32 cellular contexts compared by ENCODE assay signal in the genomic region with DNA sequence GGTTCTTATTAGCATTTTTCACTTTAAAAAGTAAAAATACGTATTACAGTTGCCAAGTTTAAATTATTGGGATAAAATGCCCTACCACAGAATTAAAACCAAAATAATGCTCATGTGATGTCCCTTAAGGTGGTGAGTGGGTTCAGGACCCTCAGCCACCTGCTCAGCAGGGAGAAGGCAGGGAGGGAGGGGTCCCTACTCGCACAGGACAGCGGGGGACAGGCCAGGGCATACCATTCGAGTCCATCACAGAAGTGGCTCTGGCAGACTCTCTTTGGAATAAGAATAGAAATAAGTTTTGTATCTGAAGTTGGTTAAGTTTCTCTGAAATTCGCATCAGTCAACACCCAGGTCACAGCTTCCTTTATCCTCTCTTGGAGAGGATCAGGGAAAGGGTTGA. TPM values are rescaled to one million over a fixed set of nuclear protein-coding genes. Genes with fewer than 3 reads are reported as not detected.
DNase-seq lines count a peak whose midpoint lies in the region; ATAC-seq and TF ChIP-seq lines count a peak whose summit lies in the region.
"Had no signal": no experiment of that assay in that cellular context is flagged by ENCODE, and none has a peak within 500 bp of the region (broad histone marks: within the 10 kb centered on the region; RNA-seq: fewer than 3 reads in every experiment).

No MANE protein-coding gene starts in this region.

- H3K4me1 Mint-ChIP-seq in activated T-cell treated with anti-CD3 and anti-CD28 coated beads, Interleukin-2, amount 50 U/mL, for 72 hours (ENCODE audit: low read depth) = peaks cover 26% of the 10 kb centered on the region

- TF ChIP-seq POLR2A in Peyer's patch (IDR thresholded peaks at IDR 0.05) (no peak), suprapubic skin (IDR thresholded peaks at IDR 0.05) (no peak)

- H3K27ac Mint-ChIP-seq in activated T-cell treated with anti-CD3 and anti-CD28 coated beads, Interleukin-2, amount 50 U/mL, for 72 hours = peak overlapping the region; percentile 52
- H3K27ac Mint-ChIP-seq: HFFc6 had no signal

- H3K9me3 ChIP-seq in Peyer's patch = no peaks in the 10 kb centered on the region
- H3K9me3 ChIP-seq in lower lobe of right lung = no peaks in the 10 kb centered on the region
- no peaks in the 10 kb centered on the region for H3K9me3 ChIP-seq in suprapubic skin
- H3K9me3 ChIP-seq: adrenal gland, esophagus muscularis mucosa, sigmoid colon, SJSA1 had no signal

- TF ChIP-seq CTCF in Peyer's patch (IDR thresholded peaks at IDR 0.05) (no peak), lower lobe of right lung (IDR thresholded peaks at IDR 0.05) (no peak), suprapubic skin (IDR thresholded peaks at IDR 0.05) (no peak)

- H3K4me3 ChIP-seq in Peyer's patch (no peak overlapping the region), lower lobe of right lung (no peak overlapping the region), suprapubic skin (no peak overlapping the region)
- H3K4me3 ChIP-seq: adrenal gland, dorsolateral prefrontal cortex, esophagus muscularis mucosa, GM23248, sigmoid colon, SJSA1 had no signal

- no peak for TF ChIP-seq EP300 in suprapubic skin (IDR thresholded peaks at IDR 0.05)

- ATAC-seq in activated T-cell treated with anti-CD3 and anti-CD28 coated beads, Interleukin-2, amount 50 U/mL, for 72 hours (replicated peaks in 1 of 2) = no peak
- ATAC-seq in lower lobe of right lung (no peak), HG03025 (IDR thresholded peaks at IDR 0.05; ENCODE audit: low FRiP score, unreplicated experiment) (no peak)

- H3K9me3 Mint-ChIP-seq in activated T-cell treated with anti-CD3 and anti-CD28 coated beads, Interleukin-2, amount 50 U/mL, for 72 hours = no peaks in the 10 kb centered on the region
- H3K9me3 Mint-ChIP-seq: CD14-positive monocyte, HFFc6, naive B cell had no signal

- H3K4me3 Mint-ChIP-seq in activated T-cell treated with anti-CD3 and anti-CD28 coated beads, Interleukin-2, amount 50 U/mL, for 72 hours = no peak overlapping the region
- H3K4me3 Mint-ChIP-seq: brain, CD14-positive monocyte, HFFc6, naive B cell, type B pancreatic cell had no signal

- H3K27ac ChIP-seq in Peyer's patch (no peak overlapping the region), lower lobe of right lung (no peak overlapping the region), suprapubic skin (no peak overlapping the region)
- H3K27ac ChIP-seq: adrenal gland, esophagus muscularis mucosa, GM23248, sigmoid colon, SJSA1, WERI-Rb-1 had no signal

- H3K27me3 Mint-ChIP-seq in activated T-cell treated with anti-CD3 and anti-CD28 coated beads, Interleukin-2, amount 50 U/mL, for 72 hours (ENCODE audit: low read depth) = no peaks in the 10 kb centered on the region
- H3K27me3 Mint-ChIP-seq: brain, naive B cell, type B pancreatic cell had no signal

- no peaks in the 10 kb centered on the region for H3K27me3 ChIP-seq in Peyer's patch
- no peaks in the 10 kb centered on the region for H3K27me3 ChIP-seq in lower lobe of right lung (ENCODE audit: low read depth)
- no peaks in the 10 kb centered on the region for H3K27me3 ChIP-seq in suprapubic skin
- H3K27me3 ChIP-seq: adrenal gland, dorsolateral prefrontal cortex, esophagus muscularis mucosa, sigmoid colon, SJSA1 had no signal

- intact Hi-C loops in lower lobe of right lung (cut with DNase I) = no loop called here

- peaks cover 9 to 23% of the 10 kb centered on the region in 2 donors for H3K36me3 Mint-ChIP-seq in activated T-cell treated with anti-CD3 and anti-CD28 coated beads, Interleukin-2, amount 50 U/mL, for 72 hours (ENCODE audit: insufficient read depth in 2 of 2)

- 91% methylated on average over 5 of the region's 5 CpGs for WGBS in suprapubic skin

- H3K4me1 ChIP-seq in Peyer's patch = peaks cover 0 to 16% (median 2%) of the 10 kb centered on the region in 4 donors
- H3K4me1 ChIP-seq in lower lobe of right lung = peaks cover 38% of the 10 kb centered on the region
- peaks cover 18% of the 10 kb centered on the region for H3K4me1 ChIP-seq in suprapubic skin
- H3K4me1 ChIP-seq: adrenal gland had no signal

- DNase-seq in activated T-cell treated with anti-CD3 and anti-CD28 coated beads, Interleukin-2, amount 50 U/mL, for 72 hours = no peak
- DNase-seq in activated T-cell treated with anti-CD3 and anti-CD28 coated beads for 4 hours (no peak), Peyer's patch (peak in 2 of 3 donors; percentile 5 to 37), lower lobe of right lung (peak; percentile 20), suprapubic skin (ENCODE audit: low spot score in 2 of 2) (peak; percentile 35 to 60), NCI-H345 treated with DMSO at 0.1 percent for 48 hours (lab: John Stamatoyannopoulos, UW; ENCODE audit: unreplicated experiment) (no peak), HCEC 1CT (no peak)
- DNase-seq: activated CD4-positive, alpha-beta T cell treated with anti-CD3 and anti-CD28 coated beads, Interleukin-2, amount 50 U/mL, for 1 hour; foreskin fibroblast; GF-D8; GM23248; HFFc6; midbrain; naive B cell; NCI-H1092 treated with DMSO at 0.1 percent for 48 hours; NCI-H187; NCI-H2171; NCI-H510A; nucleus accumbens; sigmoid colon; stimulated activated CD4-positive, alpha-beta T cell treated with anti-CD3 and anti-CD28 coated beads, Interleukin-15, amount 100 ng/mL, for 24 hours; stimulated activated CD4-positive, alpha-beta T cell treated with anti-CD3 and anti-CD28 coated beads, Interleukin-4, amount 100 ng/mL, for 4 hours; T1000; WERI-Rb-1 had no signal

- H3K36me3 ChIP-seq in Peyer's patch = peaks cover 0 to 92% (median 0%) of the 10 kb centered on the region in 3 donors
- H3K36me3 ChIP-seq in lower lobe of right lung = peaks cover 88% of the 10 kb centered on the region
- peaks cover 81% of the 10 kb centered on the region for H3K36me3 ChIP-seq in suprapubic skin

RNA-seq across cellular contexts. Expression of gene NOP14, which starts 37.7 kb away (rescaled TPM):
- total RNA-seq in activated T-cell treated with anti-CD3 and anti-CD28 coated beads, Interleukin-2, amount 50 U/mL, for 72 hours = 10 to 100 TPM; 72.0 to 75.8 TPM
- total RNA-seq in Peyer's patch (10 to 100 TPM; 13.0 to 76.7 (median 18.6) TPM), lower lobe of right lung (20.7 TPM), suprapubic skin (10 to 100 TPM; 23.4 to 30.8 (median 27.1) TPM)

RNA-seq across cellular contexts. Expression of gene GRK4, which starts 37.9 kb away (rescaled TPM):
- total RNA-seq in activated T-cell treated with anti-CD3 and anti-CD28 coated beads, Interleukin-2, amount 50 U/mL, for 72 hours = 1 to 10 TPM; 3.8 to 5.5 TPM
- total RNA-seq in Peyer's patch = 10 to 100 TPM in 1 of 4 donors, 1 to 10 TPM in 2, under 1 TPM in 1; 0.95 to 17.3 (median 1.5) TPM
- total RNA-seq in lower lobe of right lung = 7.1 TPM
- 1 to 10 TPM; 3.3 to 8.0 (median 4.6) TPM for total RNA-seq in suprapubic skin

Comparison
In these comparisons a context has a peak if more than half of its experiments do, and no peak if none do; other contexts are left out.
1. DNase-seq: peak in Peyer's patch (2 of 3), lower lobe of right lung (single experiment) and suprapubic skin (2 of 2); none in activated T-cell treated with anti-CD3 and anti-CD28 coated beads, Interleukin-2, amount 50 U/mL, for 72 hours (0 of 2), activated T-cell treated with anti-CD3 and anti-CD28 coated beads for 4 hours (single experiment), NCI-H345 treated with DMSO at 0.1 percent for 48 hours (single experiment) and HCEC 1CT (single experiment).